Comparison of ENCODE assay signal across 17 cellular contexts in the genomic region with DNA sequence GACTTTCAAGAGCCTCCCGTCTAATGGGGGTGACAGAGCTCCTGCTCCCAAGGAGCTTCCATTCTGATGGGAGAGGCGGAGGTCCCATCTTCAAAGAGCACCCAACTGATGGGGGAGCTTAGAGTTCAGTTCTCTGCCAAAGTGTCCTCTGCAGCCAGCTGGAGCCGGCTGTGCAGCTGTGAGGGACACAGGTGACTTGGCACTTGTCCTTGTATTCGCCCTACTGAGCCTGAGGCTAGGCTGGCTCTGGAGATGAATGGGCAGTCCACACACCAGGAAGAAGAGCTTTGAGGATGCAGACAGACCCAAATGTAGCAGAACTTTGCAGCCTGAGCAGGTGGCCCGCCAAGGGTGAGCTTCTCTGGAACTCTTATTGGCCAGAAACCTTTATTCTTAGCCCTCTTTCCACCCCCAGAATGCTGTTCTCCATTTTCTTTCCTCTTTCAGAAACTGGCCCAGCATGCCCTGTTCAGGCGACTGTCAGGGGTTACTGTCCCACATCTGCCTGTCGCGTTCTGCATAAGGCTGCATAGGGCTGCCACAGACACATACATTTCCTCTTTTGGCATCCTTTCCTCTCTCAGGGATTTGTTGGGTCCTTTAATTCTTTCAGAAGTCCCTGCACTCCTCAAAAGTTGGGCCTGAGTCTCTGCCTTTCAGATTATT.
A peak's percentile ranks its signal among the peaks of the same experiment; 100 is the strongest.
DNase-seq lines count a peak whose midpoint lies in the region; ATAC-seq lines count a peak whose summit lies in the region.
"Had no signal": no experiment of that assay in that cellular context is flagged by ENCODE, and none has a peak within 500 bp of the region (broad histone marks: within the 10 kb centered on the region; RNA-seq: fewer than 3 reads in every experiment).

No MANE protein-coding gene starts in this region.

- H3K4me3 Mint-ChIP-seq in stimulated activated naive B cell treated with anti-CD40 and anti-IgM and Interleukin-4, amounts not matched to agents 10 μg/mL and 1 μg/mL and 100 μg/mL, for 72 hours = no peak overlapping the region
- H3K4me3 Mint-ChIP-seq: activated naive CD4-positive, alpha-beta T cell treated with anti-CD3 and anti-CD28 coated beads, Interleukin-2, amount 50 U/mL, for 24 hours; type B pancreatic cell had no signal

- no peaks in the 10 kb centered on the region for H3K9me3 Mint-ChIP-seq in stimulated activated naive B cell treated with anti-CD40 and anti-IgM and Interleukin-4, amounts not matched to agents 10 μg/mL and 1 μg/mL and 100 μg/mL, for 72 hours
- H3K9me3 Mint-ChIP-seq: activated naive CD4-positive, alpha-beta T cell treated with anti-CD3 and anti-CD28 coated beads, Interleukin-2, amount 50 U/mL, for 24 hours; type B pancreatic cell had no signal

- H3K27ac Mint-ChIP-seq in stimulated activated naive B cell treated with anti-CD40 and anti-IgM and Interleukin-4, amounts not matched to agents 10 μg/mL and 1 μg/mL and 100 μg/mL, for 72 hours = no peak overlapping the region
- H3K27ac Mint-ChIP-seq: activated naive CD4-positive, alpha-beta T cell treated with anti-CD3 and anti-CD28 coated beads, Interleukin-2, amount 50 U/mL, for 24 hours; type B pancreatic cell had no signal

- H3K27me3 Mint-ChIP-seq in stimulated activated naive B cell treated with anti-CD40 and anti-IgM and Interleukin-4, amounts not matched to agents 10 μg/mL and 1 μg/mL and 100 μg/mL, for 72 hours = peaks cover 0 to 4% of the 10 kb centered on the region in 2 donors
- H3K27me3 Mint-ChIP-seq: activated naive CD4-positive, alpha-beta T cell treated with anti-CD3 and anti-CD28 coated beads, Interleukin-2, amount 50 U/mL, for 24 hours had no signal

- DNase-seq in DMS153 (lab: John Stamatoyannopoulos, UW) = peak; percentile 34
- no peak for DNase-seq in DMS153 treated with DMSO at 0.1 percent for 48 hours (lab: John Stamatoyannopoulos, UW; ENCODE audit: unreplicated experiment)
- peak; percentile 35 for DNase-seq in NCI-H146 treated with DMSO at 0.1 percent for 48 hours (lab: John Stamatoyannopoulos, UW; ENCODE audit: unreplicated experiment)
- DNase-seq in RPMI8226 = peak; percentile 85
- no peak for DNase-seq in stimulated activated naive B cell treated with anti-CD40 and anti-IgM and Interleukin-4, amounts not matched to agents 10 μg/mL and 1 μg/mL and 100 μg/mL, for 72 hours
- no peak for DNase-seq in RKO (ENCODE audit: low spot score)
- DNase-seq: HCEC 1CT; heart right ventricle; NCI-H226; nucleus accumbens; retina; stimulated activated CD4-positive, alpha-beta T cell treated with anti-CD3 and anti-CD28 coated beads, Interleukin-4, amount 100 ng/mL, for 4 hours had no signal

- H3K4me1 Mint-ChIP-seq in stimulated activated naive B cell treated with anti-CD40 and anti-IgM and Interleukin-4, amounts not matched to agents 10 μg/mL and 1 μg/mL and 100 μg/mL, for 72 hours = peaks cover 3 to 14% of the 10 kb centered on the region in 2 donors
- H3K4me1 Mint-ChIP-seq: activated naive CD4-positive, alpha-beta T cell treated with anti-CD3 and anti-CD28 coated beads, Interleukin-2, amount 50 U/mL, for 24 hours had no signal

- no peaks in the 10 kb centered on the region for H3K36me3 Mint-ChIP-seq in stimulated activated naive B cell treated with anti-CD40 and anti-IgM and Interleukin-4, amounts not matched to agents 10 μg/mL and 1 μg/mL and 100 μg/mL, for 72 hours
- H3K36me3 Mint-ChIP-seq: activated naive CD4-positive, alpha-beta T cell treated with anti-CD3 and anti-CD28 coated beads, Interleukin-2, amount 50 U/mL, for 24 hours; type B pancreatic cell had no signal

- ATAC-seq in stimulated activated naive B cell treated with anti-CD40 and anti-IgM and Interleukin-4, amounts not matched to agents 10 μg/mL and 1 μg/mL and 100 μg/mL, for 72 hours (replicated peaks) = peak; percentile 40 to 57
- no peak for ATAC-seq in GM18873 (IDR thresholded peaks at IDR 0.05; ENCODE audit: low FRiP score, unreplicated experiment)
- no peak for ATAC-seq in GM21825 (IDR thresholded peaks at IDR 0.05; ENCODE audit: unreplicated experiment)
- ATAC-seq: Right ventricle myocardium inferior had no signal

Comparison
In these comparisons a context has a peak if more than half of its experiments do, and no peak if none do; other contexts are left out.
1. DNase-seq: peak in DMS153 (single experiment), NCI-H146 treated with DMSO at 0.1 percent for 48 hours (single experiment) and RPMI8226 (single experiment); none in DMS153 treated with DMSO at 0.1 percent for 48 hours (single experiment), stimulated activated naive B cell treated with anti-CD40 and anti-IgM and Interleukin-4, amounts not matched to agents 10 μg/mL and 1 μg/mL and 100 μg/mL, for 72 hours (single experiment) and RKO (single experiment).
2. ATAC-seq: peak in stimulated activated naive B cell treated with anti-CD40 and anti-IgM and Interleukin-4, amounts not matched to agents 10 μg/mL and 1 μg/mL and 100 μg/mL, for 72 hours (2 of 2); none in GM18873 (single experiment) and GM21825 (single experiment).